Comparison of ENCODE assay signal across 9 cellular contexts in the genomic region with DNA sequence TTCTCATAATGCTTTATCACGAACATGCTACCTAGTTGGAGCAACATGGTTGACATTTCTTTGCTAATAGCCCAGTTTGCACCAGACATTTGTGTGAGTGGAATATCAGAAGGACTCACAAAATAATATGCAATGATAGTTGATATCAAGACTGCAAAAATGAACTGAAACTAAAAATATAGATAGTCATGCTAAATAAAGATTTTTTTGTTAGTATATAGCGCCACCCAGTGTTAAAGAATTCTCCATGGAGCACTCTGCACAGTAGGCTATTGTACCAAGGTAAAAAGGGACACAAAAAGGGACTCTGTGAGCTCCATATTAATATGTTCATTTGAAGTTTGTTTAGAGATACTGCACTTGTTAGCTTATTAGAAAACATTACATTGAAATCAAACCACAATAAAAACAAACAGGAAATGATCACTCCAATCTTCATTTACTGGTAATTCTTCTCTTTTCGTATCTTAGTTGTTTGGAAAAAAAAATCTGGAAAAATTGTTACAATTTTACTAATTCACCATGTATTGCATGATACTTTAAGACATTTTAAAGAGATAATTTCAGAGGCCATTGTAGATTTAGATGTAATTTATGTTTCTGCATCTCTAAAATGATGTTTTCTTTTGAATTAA.
DNase-seq lines count a peak whose midpoint lies in the region; ATAC-seq and TF ChIP-seq lines count a peak whose summit lies in the region.
"Had no signal": no experiment of that assay in that cellular context is flagged by ENCODE, and none has a peak within 500 bp of the region (broad histone marks: within the 10 kb centered on the region; RNA-seq: fewer than 3 reads in every experiment).

No MANE protein-coding gene starts in this region.

- H3K4me1 ChIP-seq in mucosa of rectum (ENCODE audit: control insufficient read depth in 2 of 2, insufficient read depth in 2 of 2, low read length in 2 of 2): peaks cover 0 to 16% of the 10 kb centered on the region in 2 donors

- peaks cover 0 to 2% (median 0%) of the 10 kb centered on the region in 3 donors for H3K27me3 Mint-ChIP-seq in CD14-positive monocyte (ENCODE audit: low read depth in 3 of 3)
- no peaks in the 10 kb centered on the region for H3K27me3 Mint-ChIP-seq in CD4-positive, alpha-beta T cell
- H3K27me3 Mint-ChIP-seq: activated naive CD8-positive, alpha-beta T cell treated with anti-CD3 and anti-CD28 coated beads, Interleukin-2, amount 10 ng/mL, durations not matched to agents 7 days and 5 days had no signal

- no peak for DNase-seq in CD14-positive monocyte (ENCODE audit: low spot score)
- DNase-seq in NOMO-1 treated with DMSO at 0.1 percent for 48 hours (lab: John Stamatoyannopoulos, UW; ENCODE audit: unreplicated experiment): peak; percentile 56
- DNase-seq in dedifferentiated amniotic fluid mesenchymal stem cell (ENCODE audit: extremely low spot score): peak; percentile 47
- DNase-seq in activated CD4-positive, alpha-beta T cell treated with anti-CD3 and anti-CD28 coated beads, Interleukin-2, amount 50 U/mL, for 48 hours: no peak
- no peak for DNase-seq in CD4-positive, alpha-beta T cell
- no peak for DNase-seq in GF-D8 (lab: John Stamatoyannopoulos, UW)
- DNase-seq: activated naive CD8-positive, alpha-beta T cell treated with anti-CD3 and anti-CD28 coated beads, Interleukin-2, amount 10 ng/mL, durations not matched to agents 7 days and 5 days had no signal

- peak overlapping the region; percentile 47 to 51 for H3K4me3 ChIP-seq in mucosa of rectum (ENCODE audit: low read length in 2 of 2)

- H3K9me3 ChIP-seq in mucosa of rectum (ENCODE audit: control insufficient read depth in 2 of 2, low read length in 2 of 2): no peaks in the 10 kb centered on the region
- H3K9me3 ChIP-seq in CD4-positive, alpha-beta T cell (ENCODE audit: control insufficient read depth, low read length): no peaks in the 10 kb centered on the region

- no peak overlapping the region for H3K9ac ChIP-seq in mucosa of rectum (ENCODE audit: low read depth in 1 of 2, low read length in 2 of 2)

- no peaks in the 10 kb centered on the region for H3K4me1 Mint-ChIP-seq in CD14-positive monocyte
- no peaks in the 10 kb centered on the region for H3K4me1 Mint-ChIP-seq in CD4-positive, alpha-beta T cell (ENCODE audit: low read depth)
- H3K4me1 Mint-ChIP-seq: activated naive CD8-positive, alpha-beta T cell treated with anti-CD3 and anti-CD28 coated beads, Interleukin-2, amount 10 ng/mL, durations not matched to agents 7 days and 5 days had no signal

- no peaks in the 10 kb centered on the region for H3K9me3 Mint-ChIP-seq in CD14-positive monocyte
- H3K9me3 Mint-ChIP-seq in CD4-positive, alpha-beta T cell: peaks cover 13% of the 10 kb centered on the region

- no peak overlapping the region for H3K4me3 Mint-ChIP-seq in CD14-positive monocyte
- no peak overlapping the region for H3K4me3 Mint-ChIP-seq in CD4-positive, alpha-beta T cell
- H3K4me3 Mint-ChIP-seq: activated naive CD8-positive, alpha-beta T cell treated with anti-CD3 and anti-CD28 coated beads, Interleukin-2, amount 10 ng/mL, durations not matched to agents 7 days and 5 days had no signal

- CTCF ChIA-PET in CD4-positive, alpha-beta T cell (lab: Charles Lee): no interaction called here

- H3K36me3 Mint-ChIP-seq in CD14-positive monocyte: no peaks in the 10 kb centered on the region
- H3K36me3 Mint-ChIP-seq in CD4-positive, alpha-beta T cell (ENCODE audit: low read depth): no peaks in the 10 kb centered on the region
- H3K36me3 Mint-ChIP-seq: activated naive CD8-positive, alpha-beta T cell treated with anti-CD3 and anti-CD28 coated beads, Interleukin-2, amount 10 ng/mL, durations not matched to agents 7 days and 5 days had no signal

- no peak overlapping the region for H3K27ac ChIP-seq in mucosa of rectum (ENCODE audit: low read depth in 2 of 2, low read length in 2 of 2)
- no peak overlapping the region for H3K27ac ChIP-seq in CD4-positive, alpha-beta T cell (ENCODE audit: low read depth, low read length)

- no peaks in the 10 kb centered on the region for H3K27me3 ChIP-seq in mucosa of rectum (ENCODE audit: control insufficient read depth in 2 of 2, insufficient read depth in 2 of 2, low read length in 2 of 2)
- H3K27me3 ChIP-seq in CD4-positive, alpha-beta T cell (ENCODE audit: control insufficient read depth, insufficient read depth, low read length): no peaks in the 10 kb centered on the region

- intact Hi-C loops in CD14-positive monocyte (cut with micrococcal nuclease): no loop called here
- intact Hi-C loops in CD4-positive, alpha-beta T cell (cut with DNase I, micrococcal nuclease): no loop called here

- ATAC-seq in HG02981 (IDR thresholded peaks at IDR 0.05; ENCODE audit: unreplicated experiment): peak; percentile 73
- no peak for ATAC-seq in CD4-positive, alpha-beta T cell (ENCODE audit: poor library complexity)

- no peaks in the 10 kb centered on the region for H3K36me3 ChIP-seq in mucosa of rectum (ENCODE audit: control insufficient read depth in 2 of 2, insufficient read depth in 2 of 2, low read length in 2 of 2)

- POLR2A ChIA-PET in CD4-positive, alpha-beta T cell (lab: Charles Lee): no interaction called here

- H3K27ac Mint-ChIP-seq in CD14-positive monocyte: no peak overlapping the region
- H3K27ac Mint-ChIP-seq in CD4-positive, alpha-beta T cell: no peak overlapping the region
- H3K27ac Mint-ChIP-seq: activated naive CD8-positive, alpha-beta T cell treated with anti-CD3 and anti-CD28 coated beads, Interleukin-2, amount 10 ng/mL, durations not matched to agents 7 days and 5 days had no signal

- peak; percentile 25 for TF ChIP-seq CTCF in CD14-positive monocyte (IDR thresholded peaks at IDR 0.05)
- TF ChIP-seq CTCF in CD4-positive, alpha-beta T cell (IDR thresholded peaks at IDR 0.05): no peak

Comparison
In these comparisons a context has a peak if more than half of its experiments do, and no peak if none do; other contexts are left out.
1. DNase-seq: peak in NOMO-1 treated with DMSO at 0.1 percent for 48 hours (single experiment) and dedifferentiated amniotic fluid mesenchymal stem cell (single experiment); none in CD14-positive monocyte (single experiment), activated CD4-positive, alpha-beta T cell treated with anti-CD3 and anti-CD28 coated beads, Interleukin-2, amount 50 U/mL, for 48 hours (0 of 2), CD4-positive, alpha-beta T cell (0 of 10) and GF-D8 (single experiment).